Comparison of ENCODE assay signal across 1 cellular context in the genomic region with DNA sequence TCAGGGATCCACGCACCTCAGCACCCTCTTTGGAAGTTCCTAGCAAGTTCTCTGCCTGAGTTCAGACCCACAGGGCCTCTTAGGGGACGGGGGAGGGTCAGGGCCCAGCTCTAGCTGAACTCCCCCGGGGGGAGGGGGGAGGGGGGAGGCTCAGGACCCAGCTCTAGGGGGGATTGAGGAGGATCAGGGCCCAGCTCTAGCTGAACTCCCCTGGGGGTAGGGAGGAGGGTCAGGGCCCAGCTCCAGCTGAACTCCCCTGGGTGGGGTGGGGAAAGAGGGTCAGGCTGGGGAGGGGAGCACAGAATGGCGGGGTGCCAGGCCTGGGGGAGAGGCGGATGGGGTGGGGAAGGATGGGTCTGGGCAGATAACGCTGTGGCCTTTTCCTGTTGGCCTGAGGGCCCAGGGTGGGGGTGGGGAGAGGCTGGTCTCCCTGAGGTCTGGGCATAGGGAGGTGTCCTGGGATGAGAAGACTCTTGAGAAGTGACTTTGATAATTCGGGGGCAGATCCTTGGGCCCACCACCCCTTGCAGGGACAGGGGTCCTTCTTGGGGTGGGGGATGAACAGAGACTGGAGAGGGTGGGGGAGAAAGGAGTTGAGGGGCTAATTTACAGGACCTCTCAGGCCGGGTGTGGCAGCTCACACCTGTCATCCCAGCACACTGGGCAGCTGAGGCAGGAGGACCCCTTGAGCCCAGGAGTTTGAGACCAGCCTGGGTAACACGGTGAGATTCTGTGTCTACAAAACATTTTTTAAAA.
TF ChIP-seq lines count a peak whose summit lies in the region.

No MANE protein-coding gene starts in this region.

TF ChIP-seq in K562, 482 proteins besides CTCF, POLR2A, EP300 and RAD21 (continued from another document and continues in another):
- TF ChIP-seq ATF6 (CRISPR knock-in tag; IDR thresholded peaks at IDR 0.05) (no peak), ZNF551 (CRISPR knock-in tag; IDR thresholded peaks at IDR 0.05) (no peak), TEAD1 (CRISPR knock-in tag; IDR thresholded peaks at IDR 0.05) (no peak), POLR2H (tag; IDR thresholded peaks at IDR 0.05; ENCODE audit: low read depth) (0 out of 2 replicates have a peak, but pooled peaks have one; percentile 32), ZNF408 (CRISPR knock-in tag; IDR thresholded peaks at IDR 0.05; ENCODE audit: low read depth) (no peak), MAX (CRISPR knock-in tag; IDR thresholded peaks at IDR 0.05) (no peak), MECOM (CRISPR knock-in tag; IDR thresholded peaks at IDR 0.05) (peak; percentile 58; the same call in 1 of the 2 replicates), MCM2 (IDR thresholded peaks at IDR 0.05; ENCODE audit: low read depth) (no peak), MAFK (IDR thresholded peaks at IDR 0.05; ENCODE audit: low read length) (no peak), TOE1 (IDR thresholded peaks at IDR 0.05; ENCODE audit: borderline replicate concordance) (no peak), TOE1 (CRISPR knock-in tag; IDR thresholded peaks at IDR 0.05; ENCODE audit: borderline replicate concordance, low read depth) (no peak), IFI16 (CRISPR knock-in tag; IDR thresholded peaks at IDR 0.05) (no peak), RBM14 (IDR thresholded peaks at IDR 0.05; ENCODE audit: borderline replicate concordance, insufficient read depth, low read depth, low read length) (no peak), ADNP (tag; IDR thresholded peaks at IDR 0.05) (no peak), MYBL2 (IDR thresholded peaks at IDR 0.05; ENCODE audit: low read depth) (no peak), MYBL2 (CRISPR knock-in tag; IDR thresholded peaks at IDR 0.05; ENCODE audit: borderline replicate concordance) (no peak), ZNF280A (IDR thresholded peaks at IDR 0.05; ENCODE audit: low read depth, partially characterized antibody) (no peak), NFIX (CRISPR knock-in tag; IDR thresholded peaks at IDR 0.05; ENCODE audit: low read depth) (no peak), CBX8 (IDR thresholded peaks at IDR 0.05; ENCODE audit: borderline replicate concordance, extremely low read depth, low read depth, low read length, poor library complexity, severe bottlenecking) (no peak), NR0B1 (IDR thresholded peaks at IDR 0.05; ENCODE audit: partially characterized antibody) (no peak), SNAPC5 (CRISPR knock-in tag; IDR thresholded peaks at IDR 0.05) (no peak), ESRRB (CRISPR knock-in tag; IDR thresholded peaks at IDR 0.05; ENCODE audit: borderline replicate concordance) (no peak), ZFPM2 (CRISPR knock-in tag; IDR thresholded peaks at IDR 0.05) (no peak), TBL1XR1 (IDR thresholded peaks at IDR 0.05; ENCODE audit: low read length in 2 of 2) (peak in 1 of 2 experiments; percentile 59; a peak in 1 of 4 replicates), TFAM (CRISPR knock-in tag; conservative IDR thresholded peaks at IDR 0.05) (no peak)
- TF ChIP-seq, protein P1, sequence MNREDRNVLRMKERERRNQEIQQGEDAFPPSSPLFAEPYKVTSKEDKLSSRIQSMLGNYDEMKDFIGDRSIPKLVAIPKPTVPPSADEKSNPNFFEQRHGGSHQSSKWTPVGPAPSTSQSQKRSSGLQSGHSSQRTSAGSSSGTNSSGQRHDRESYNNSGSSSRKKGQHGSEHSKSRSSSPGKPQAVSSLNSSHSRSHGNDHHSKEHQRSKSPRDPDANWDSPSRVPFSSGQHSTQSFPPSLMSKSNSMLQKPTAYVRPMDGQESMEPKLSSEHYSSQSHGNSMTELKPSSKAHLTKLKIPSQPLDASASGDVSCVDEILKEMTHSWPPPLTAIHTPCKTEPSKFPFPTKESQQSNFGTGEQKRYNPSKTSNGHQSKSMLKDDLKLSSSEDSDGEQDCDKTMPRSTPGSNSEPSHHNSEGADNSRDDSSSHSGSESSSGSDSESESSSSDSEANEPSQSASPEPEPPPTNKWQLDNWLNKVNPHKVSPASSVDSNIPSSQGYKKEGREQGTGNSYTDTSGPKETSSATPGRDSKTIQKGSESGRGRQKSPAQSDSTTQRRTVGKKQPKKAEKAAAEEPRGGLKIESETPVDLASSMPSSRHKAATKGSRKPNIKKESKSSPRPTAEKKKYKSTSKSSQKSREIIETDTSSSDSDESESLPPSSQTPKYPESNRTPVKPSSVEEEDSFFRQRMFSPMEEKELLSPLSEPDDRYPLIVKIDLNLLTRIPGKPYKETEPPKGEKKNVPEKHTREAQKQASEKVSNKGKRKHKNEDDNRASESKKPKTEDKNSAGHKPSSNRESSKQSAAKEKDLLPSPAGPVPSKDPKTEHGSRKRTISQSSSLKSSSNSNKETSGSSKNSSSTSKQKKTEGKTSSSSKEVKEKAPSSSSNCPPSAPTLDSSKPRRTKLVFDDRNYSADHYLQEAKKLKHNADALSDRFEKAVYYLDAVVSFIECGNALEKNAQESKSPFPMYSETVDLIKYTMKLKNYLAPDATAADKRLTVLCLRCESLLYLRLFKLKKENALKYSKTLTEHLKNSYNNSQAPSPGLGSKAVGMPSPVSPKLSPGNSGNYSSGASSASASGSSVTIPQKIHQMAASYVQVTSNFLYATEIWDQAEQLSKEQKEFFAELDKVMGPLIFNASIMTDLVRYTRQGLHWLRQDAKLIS (CRISPR knock-in tag; IDR thresholded peaks at IDR 0.05) = no peak
- TF ChIP-seq, protein P2, sequence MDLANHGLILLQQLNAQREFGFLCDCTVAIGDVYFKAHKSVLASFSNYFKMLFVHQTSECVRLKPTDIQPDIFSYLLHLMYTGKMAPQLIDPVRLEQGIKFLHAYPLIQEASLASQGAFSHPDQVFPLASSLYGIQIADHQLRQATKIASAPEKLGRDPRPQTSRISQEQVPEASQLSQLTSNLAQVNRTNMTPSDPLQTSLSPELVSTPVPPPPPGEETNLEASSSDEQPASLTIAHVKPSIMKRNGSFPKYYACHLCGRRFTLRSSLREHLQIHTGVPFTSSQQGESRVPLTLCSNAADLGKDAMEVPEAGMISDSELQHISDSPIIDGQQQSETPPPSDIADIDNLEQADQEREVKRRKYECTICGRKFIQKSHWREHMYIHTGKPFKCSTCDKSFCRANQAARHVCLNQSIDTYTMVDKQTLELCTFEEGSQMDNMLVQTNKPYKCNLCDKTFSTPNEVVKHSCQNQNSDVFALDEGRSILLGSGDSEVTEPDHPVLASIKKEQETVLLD (IDR thresholded peaks at IDR 0.05) = peak; percentile 47; the same call in 1 of the 2 replicates
- TF ChIP-seq, protein P3, sequence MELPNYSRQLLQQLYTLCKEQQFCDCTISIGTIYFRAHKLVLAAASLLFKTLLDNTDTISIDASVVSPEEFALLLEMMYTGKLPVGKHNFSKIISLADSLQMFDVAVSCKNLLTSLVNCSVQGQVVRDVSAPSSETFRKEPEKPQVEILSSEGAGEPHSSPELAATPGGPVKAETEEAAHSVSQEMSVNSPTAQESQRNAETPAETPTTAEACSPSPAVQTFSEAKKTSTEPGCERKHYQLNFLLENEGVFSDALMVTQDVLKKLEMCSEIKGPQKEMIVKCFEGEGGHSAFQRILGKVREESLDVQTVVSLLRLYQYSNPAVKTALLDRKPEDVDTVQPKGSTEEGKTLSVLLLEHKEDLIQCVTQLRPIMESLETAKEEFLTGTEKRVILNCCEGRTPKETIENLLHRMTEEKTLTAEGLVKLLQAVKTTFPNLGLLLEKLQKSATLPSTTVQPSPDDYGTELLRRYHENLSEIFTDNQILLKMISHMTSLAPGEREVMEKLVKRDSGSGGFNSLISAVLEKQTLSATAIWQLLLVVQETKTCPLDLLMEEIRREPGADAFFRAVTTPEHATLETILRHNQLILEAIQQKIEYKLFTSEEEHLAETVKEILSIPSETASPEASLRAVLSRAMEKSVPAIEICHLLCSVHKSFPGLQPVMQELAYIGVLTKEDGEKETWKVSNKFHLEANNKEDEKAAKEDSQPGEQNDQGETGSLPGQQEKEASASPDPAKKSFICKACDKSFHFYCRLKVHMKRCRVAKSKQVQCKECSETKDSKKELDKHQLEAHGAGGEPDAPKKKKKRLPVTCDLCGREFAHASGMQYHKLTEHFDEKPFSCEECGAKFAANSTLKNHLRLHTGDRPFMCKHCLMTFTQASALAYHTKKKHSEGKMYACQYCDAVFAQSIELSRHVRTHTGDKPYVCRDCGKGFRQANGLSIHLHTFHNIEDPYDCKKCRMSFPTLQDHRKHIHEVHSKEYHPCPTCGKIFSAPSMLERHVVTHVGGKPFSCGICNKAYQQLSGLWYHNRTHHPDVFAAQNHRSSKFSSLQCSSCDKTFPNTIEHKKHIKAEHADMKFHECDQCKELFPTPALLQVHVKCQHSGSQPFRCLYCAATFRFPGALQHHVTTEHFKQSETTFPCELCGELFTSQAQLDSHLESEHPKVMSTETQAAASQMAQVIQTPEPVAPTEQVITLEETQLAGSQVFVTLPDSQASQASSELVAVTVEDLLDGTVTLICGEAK (IDR thresholded peaks at IDR 0.05) = no peak
- TF ChIP-seq, protein P3 (CRISPR knock-in tag; IDR thresholded peaks at IDR 0.05) = no peak
- TF ChIP-seq, protein P4, sequence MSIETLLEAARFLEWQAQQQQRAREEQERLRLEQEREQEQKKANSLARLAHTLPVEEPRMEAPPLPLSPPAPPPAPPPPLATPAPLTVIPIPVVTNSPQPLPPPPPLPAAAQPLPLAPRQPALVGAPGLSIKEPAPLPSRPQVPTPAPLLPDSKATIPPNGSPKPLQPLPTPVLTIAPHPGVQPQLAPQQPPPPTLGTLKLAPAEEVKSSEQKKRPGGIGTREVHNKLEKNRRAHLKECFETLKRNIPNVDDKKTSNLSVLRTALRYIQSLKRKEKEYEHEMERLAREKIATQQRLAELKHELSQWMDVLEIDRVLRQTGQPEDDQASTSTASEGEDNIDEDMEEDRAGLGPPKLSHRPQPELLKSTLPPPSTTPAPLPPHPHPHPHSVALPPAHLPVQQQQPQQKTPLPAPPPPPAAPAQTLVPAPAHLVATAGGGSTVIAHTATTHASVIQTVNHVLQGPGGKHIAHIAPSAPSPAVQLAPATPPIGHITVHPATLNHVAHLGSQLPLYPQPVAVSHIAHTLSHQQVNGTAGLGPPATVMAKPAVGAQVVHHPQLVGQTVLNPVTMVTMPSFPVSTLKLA (conservative IDR thresholded peaks at IDR 0.05) = peak in 1 of 2 experiments; percentile 43; a peak in 1 of 4 replicates
